ENCODE assay signal across 8 cellular contexts in the genomic region with DNA sequence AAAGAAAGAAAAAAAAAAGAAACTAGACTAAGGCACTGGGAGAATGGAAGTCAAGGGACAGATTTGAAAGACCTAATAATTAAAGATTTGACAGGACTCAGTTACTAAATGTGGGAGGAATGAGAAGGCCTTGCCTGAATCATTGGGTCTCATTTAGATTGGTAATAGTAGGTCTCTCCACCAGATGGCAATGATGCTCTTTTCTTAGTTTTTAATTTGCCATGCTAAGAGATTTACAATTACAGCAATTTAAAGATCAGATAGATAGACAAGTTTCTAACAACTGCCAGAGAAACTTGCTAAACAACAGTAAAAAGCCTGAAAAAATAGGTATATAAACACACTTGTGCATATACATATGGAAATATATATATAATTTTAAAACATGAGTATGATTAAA. TPM values are rescaled to one million over a fixed set of nuclear protein-coding genes. Genes with fewer than 3 reads are reported as not detected.
A peak's percentile ranks its signal among the peaks of the same experiment; 100 is the strongest.
DNase-seq lines count a peak whose midpoint lies in the region; ATAC-seq, FAIRE-seq and TF ChIP-seq lines count a peak whose summit lies in the region.
"Had no signal": no experiment of that assay in that cellular context is flagged by ENCODE, and none has a peak within 500 bp of the region (broad histone marks: within the 10 kb centered on the region; RNA-seq: fewer than 3 reads in every experiment).

No MANE protein-coding gene starts in this region.

- H2AFZ ChIP-seq in keratinocyte (ENCODE audit: control insufficient read depth, low read length): no peak overlapping the region

- no peak for ATAC-seq in HG03097 (IDR thresholded peaks at IDR 0.05; ENCODE audit: low FRiP score, unreplicated experiment)

- peaks cover 7% of the 10 kb centered on the region for H3K4me1 Mint-ChIP-seq in activated CD4-positive, alpha-beta memory T cell treated with anti-CD3 and anti-CD28 coated beads for 36 hours (ENCODE audit: low read depth)

- no peak overlapping the region for H3K4me3 Mint-ChIP-seq in activated CD4-positive, alpha-beta memory T cell treated with anti-CD3 and anti-CD28 coated beads for 36 hours

- no peaks in the 10 kb centered on the region for H3K4me1 ChIP-seq in keratinocyte (ENCODE audit: control insufficient read depth, extremely low read depth, insufficient read depth, low read length)

- H3K4me2 ChIP-seq in keratinocyte (ENCODE audit: control insufficient read depth, extremely low read depth, insufficient read depth, low read depth, low read length): no peak overlapping the region

- POLR2A ChIA-PET in activated CD4-positive, alpha-beta memory T cell treated with anti-CD3 and anti-CD28 coated beads for 36 hours (lab: Charles Lee): no interaction called here

- no peak overlapping the region for H3K4me3 ChIP-seq in keratinocyte (ENCODE audit: control insufficient read depth in 2 of 3, extremely low read depth in 1 of 3, insufficient read depth in 2 of 3, low read depth in 1 of 3, low read length in 3 of 3)
- H3K4me3 ChIP-seq: skin epidermis had no signal

- peaks cover 6% of the 10 kb centered on the region for H3K36me3 Mint-ChIP-seq in activated CD4-positive, alpha-beta memory T cell treated with anti-CD3 and anti-CD28 coated beads for 36 hours

- peak; percentile 39; the same call in 1 of the 2 replicates for TF ChIP-seq CTCF in LNCAP (IDR thresholded peaks at IDR 0.05)
- peak in 2 of 3 experiments; percentile 43 to 44 for TF ChIP-seq CTCF in keratinocyte (optimal IDR thresholded peaks at IDR 0.05 in 1 of 3, IDR thresholded peaks at IDR 0.05 in 1 of 3, conservative IDR thresholded peaks at IDR 0.05 in 1 of 3; ENCODE audit: extremely low read depth in 1 of 3, insufficient read depth in 2 of 3, low read length in 3 of 3)

- intact Hi-C loops in activated CD4-positive, alpha-beta memory T cell treated with anti-CD3 and anti-CD28 coated beads for 36 hours (cut with micrococcal nuclease): loop anchor here (1.0 to 2.0 kb wide), 3 partner anchors 18 to 257 kb away; no protein-coding TSS in a partner anchor

- CTCF ChIA-PET in activated CD4-positive, alpha-beta memory T cell treated with anti-CD3 and anti-CD28 coated beads for 36 hours (lab: Charles Lee): interaction anchor here (2.1 kb wide), 1 partner anchor 18 kb away, joined by 7 read pairs; no protein-coding TSS in a partner anchor

- H3K9me1 ChIP-seq in keratinocyte (ENCODE audit: control insufficient read depth, extremely low read depth, insufficient read depth, low read length): no peaks in the 10 kb centered on the region

- dilution Hi-C loops in keratinocyte (cut with MboI; ENCODE audit: extremely low pct_ligation_motif_present, low sequenced_read_pairs): no loop called here

- no peaks in the 10 kb centered on the region for H3K9me3 Mint-ChIP-seq in activated CD4-positive, alpha-beta memory T cell treated with anti-CD3 and anti-CD28 coated beads for 36 hours

- no peaks in the 10 kb centered on the region for H4K20me1 ChIP-seq in keratinocyte (ENCODE audit: control insufficient read depth, extremely low read depth, insufficient read depth, low read length)

- peaks cover 16% of the 10 kb centered on the region for H3K27me3 ChIP-seq in keratinocyte (ENCODE audit: control insufficient read depth, extremely low read depth, insufficient read depth, low read length)

- peak; percentile 72 for FAIRE-seq in G401.6 (lab: Jason Lieb, UNC)
- no peak for FAIRE-seq in keratinocyte (lab: Jason Lieb, UNC)

- no peaks in the 10 kb centered on the region for H3K27me3 Mint-ChIP-seq in activated CD4-positive, alpha-beta memory T cell treated with anti-CD3 and anti-CD28 coated beads for 36 hours

- no peaks in the 10 kb centered on the region for H3K36me3 ChIP-seq in keratinocyte (ENCODE audit: control insufficient read depth in 2 of 2, extremely low read depth in 1 of 2, insufficient read depth in 2 of 2, low read length in 2 of 2)

- no peak overlapping the region for H3K9ac ChIP-seq in keratinocyte (ENCODE audit: control insufficient read depth, extremely low read depth, insufficient read depth, low read length)

- H3K27ac Mint-ChIP-seq in activated CD4-positive, alpha-beta memory T cell treated with anti-CD3 and anti-CD28 coated beads for 36 hours: no peak overlapping the region

- DNase-seq in amniotic epithelial cell (ENCODE audit: low read depth): peak; percentile 70
- no peak for DNase-seq in keratinocyte (ENCODE audit: low read depth, low spot score)
- DNase-seq in activated CD4-positive, alpha-beta memory T cell treated with anti-CD3 and anti-CD28 coated beads for 36 hours: no peak
- DNase-seq in T1000 (lab: John Stamatoyannopoulos, UW): no peak

- H3K79me2 ChIP-seq in keratinocyte (ENCODE audit: control insufficient read depth, insufficient read depth, low read length): no peaks in the 10 kb centered on the region

- no peaks in the 10 kb centered on the region for H3K9me3 ChIP-seq in keratinocyte (ENCODE audit: control insufficient read depth, low read depth, low read length)

- H3K27ac ChIP-seq in keratinocyte (ENCODE audit: control insufficient read depth, insufficient read depth, low read length): no peak overlapping the region
- H3K27ac ChIP-seq: skin epidermis had no signal

RNA-seq across cellular contexts. Expression of a gene that starts 15.3 kb away (rescaled TPM):
- polyA plus RNA-seq in keratinocyte: 3.9 to 7.6 TPM (median 4.6 TPM) in 3 replicates
- 4.5 TPM for polyA plus RNA-seq in keratinocyte (2011; ENCODE audit: low read depth)
- polyA plus RNA-seq in keratinocyte (2011; cell fraction: cytosol; rRNA removed): 4.2 and 8.2 TPM in 2 replicates
- polyA plus RNA-seq in keratinocyte (2011; cell fraction: nucleus; rRNA removed): 1.6 and 3.5 TPM in 2 replicates
- 5.4 and 12.2 TPM in 2 replicates for polyA plus RNA-seq in keratinocyte (2012; ENCODE audit: low replicate concordance)
- polyA minus RNA-seq in keratinocyte: 1.2 to 5.4 TPM (median 2.5 TPM) in 3 replicates
- polyA minus RNA-seq in keratinocyte (2011; cell fraction: cytosol; rRNA and poly(A)+ RNA removed): 4.6 TPM
- polyA minus RNA-seq in keratinocyte (2011; cell fraction: nucleus; rRNA and poly(A)+ RNA removed): 1.1 and 3.4 TPM in 2 replicates
- 10 to 100 TPM in 1 of 2 experiments, 1 to 10 TPM in 1; 9.6 to 10.2 TPM for total RNA-seq in activated CD4-positive, alpha-beta memory T cell treated with anti-CD3 and anti-CD28 coated beads for 36 hours

RNA-seq across cellular contexts. Expression of a gene that starts 15.5 kb away (rescaled TPM):
- polyA plus RNA-seq in keratinocyte: 25.7 to 56.3 TPM (median 52.7 TPM) in 3 replicates
- 11.8 TPM for polyA plus RNA-seq in keratinocyte (2011; ENCODE audit: low read depth)
- 20.8 and 37.8 TPM in 2 replicates for polyA plus RNA-seq in keratinocyte (2011; cell fraction: cytosol; rRNA removed)
- polyA plus RNA-seq in keratinocyte (2011; cell fraction: nucleus; rRNA removed): 32.3 and 43.7 TPM in 2 replicates
- polyA plus RNA-seq in keratinocyte (2012; ENCODE audit: low replicate concordance): 22.4 and 26.8 TPM in 2 replicates
- 8.7 to 29.4 TPM (median 19.3 TPM) in 3 replicates for polyA minus RNA-seq in keratinocyte
- polyA minus RNA-seq in keratinocyte (2011; cell fraction: cytosol; rRNA and poly(A)+ RNA removed): 10.9 TPM
- polyA minus RNA-seq in keratinocyte (2011; cell fraction: nucleus; rRNA and poly(A)+ RNA removed): 15.4 and 28.5 TPM in 2 replicates
- 10 to 100 TPM; 25.7 to 29.9 TPM for total RNA-seq in activated CD4-positive, alpha-beta memory T cell treated with anti-CD3 and anti-CD28 coated beads for 36 hours
